Comparison of ENCODE assay signal across 8 cellular contexts in the genomic region with DNA sequence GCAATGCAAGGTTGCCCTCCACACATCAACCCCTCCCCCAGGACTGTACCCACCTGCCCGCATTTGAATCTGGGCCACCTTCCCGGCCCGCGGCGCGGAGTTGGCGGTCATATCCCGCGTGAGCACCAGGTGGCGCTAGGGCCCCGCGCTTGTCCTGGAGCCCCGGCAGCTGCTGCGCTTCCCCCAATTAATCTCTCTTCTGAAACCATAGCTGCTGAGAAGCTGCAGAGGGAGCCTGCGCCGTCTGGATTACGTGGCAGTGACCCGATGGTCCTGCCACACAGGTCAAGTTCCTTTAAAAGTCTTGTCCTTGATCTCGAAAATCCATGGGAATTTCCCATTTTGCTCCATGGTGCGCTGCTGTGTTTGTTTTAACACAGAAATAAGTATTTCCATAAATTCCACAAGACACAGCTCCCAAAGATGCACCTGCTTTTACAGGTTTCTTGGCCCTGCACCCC. TPM values are rescaled to one million over a fixed set of nuclear protein-coding genes. Genes with fewer than 3 reads are reported as not detected.
DNase-seq lines count a peak whose midpoint lies in the region; ATAC-seq and TF ChIP-seq lines count a peak whose summit lies in the region.

No MANE protein-coding gene starts in this region.

- DNase-seq in HUDEP-2 (lab: John Stamatoyannopoulos, UW; ENCODE audit: unreplicated experiment in 76 of 76) = peak in 62 of 76 experiments; percentile 9 to 80 (median 46)
- peak; percentile 85 for DNase-seq in activated CD8-positive, alpha-beta memory T cell treated with anti-CD3 and anti-CD28 coated beads, Interleukin-2, amount 50 U/mL, for 4 hours
- DNase-seq in epithelial cell of esophagus (ENCODE audit: low read depth) = peak; percentile 56
- DNase-seq in myocyte (ENCODE audit: low read depth) = peak; percentile 75
- peak; percentile 59 to 66 for DNase-seq in stimulated activated CD8-positive, alpha-beta memory T cell treated with anti-CD3 and anti-CD28 coated beads, Interleukin-4, amount 100 ng/mL, for 4 hours (ENCODE audit: low read depth in 2 of 2, low spot score in 1 of 2)

- no peaks in the 10 kb centered on the region for H3K27me3 ChIP-seq in BLaER1 treated with 17β-estradiol and CSF1 and Interleukin-3, amounts not matched to agents 10 nM and 100 nM
- no peaks in the 10 kb centered on the region for H3K27me3 ChIP-seq in OCI-LY1 (ENCODE audit: insufficient read depth, low read length)

- no peaks in the 10 kb centered on the region for H4K20me1 ChIP-seq in BLaER1 treated with 17β-estradiol and CSF1 and Interleukin-3, amounts not matched to agents 10 nM and 100 nM
- H4K20me1 ChIP-seq in OCI-LY1 (ENCODE audit: insufficient read depth, low read length) = no peaks in the 10 kb centered on the region

- TF ChIP-seq CTCF in OCI-LY1 (IDR thresholded peaks at IDR 0.05; ENCODE audit: low read length) (peak; percentile 99), epithelial cell of esophagus (IDR thresholded peaks at IDR 0.05; ENCODE audit: insufficient read depth, low read depth, low read length, missing control alignments) (peak; percentile 84)

- H3K79me2 ChIP-seq in OCI-LY1 (ENCODE audit: insufficient read depth, low read length) = no peaks in the 10 kb centered on the region

- peaks cover 0 to 15% (median 0%) of the 10 kb centered on the region in 11 experiments; a peak in 4 of 22 replicates for H3K36me3 ChIP-seq in BLaER1 treated with 17β-estradiol and CSF1 and Interleukin-3, amounts not matched to agents 10 nM and 100 nM
- H3K36me3 ChIP-seq in OCI-LY1 (ENCODE audit: insufficient read depth, low read length) = no peaks in the 10 kb centered on the region

- peak; percentile 67 for ATAC-seq in GM19395 (IDR thresholded peaks at IDR 0.05; ENCODE audit: unreplicated experiment)

- H2AFZ ChIP-seq in OCI-LY1 (ENCODE audit: low read length) = no peak overlapping the region

- peaks cover 18 to 73% (median 64%) of the 10 kb centered on the region in 10 experiments for H3K4me1 ChIP-seq in BLaER1 treated with 17β-estradiol and CSF1 and Interleukin-3, amounts not matched to agents 10 nM and 100 nM
- peaks cover 19% of the 10 kb centered on the region for H3K4me1 ChIP-seq in OCI-LY1 (ENCODE audit: insufficient read depth, low read length, severe bottlenecking)

- peak overlapping the region; percentile 65 to 90 (median 82); a peak in 21 of 22 replicates for H3K27ac ChIP-seq in BLaER1 treated with 17β-estradiol and CSF1 and Interleukin-3, amounts not matched to agents 10 nM and 100 nM
- no peak overlapping the region for H3K27ac ChIP-seq in OCI-LY1 (ENCODE audit: low read depth, low read length, poor library complexity, severe bottlenecking)

- no peaks in the 10 kb centered on the region for H3K9me2 ChIP-seq in OCI-LY1 (ENCODE audit: low read depth, low read length)

- H3K4me3 ChIP-seq in BLaER1 treated with 17β-estradiol and CSF1 and Interleukin-3, amounts not matched to agents 10 nM and 100 nM = peak overlapping the region in 7 of 10 experiments; percentile 9 to 65 (median 50); a peak in 12 of 20 replicates
- H3K4me3 ChIP-seq in OCI-LY1 (ENCODE audit: low read depth, low read length, poor library complexity, severe bottlenecking) (no peak overlapping the region), epithelial cell of esophagus (ENCODE audit: low read length) (no peak overlapping the region)

- H3K4me2 ChIP-seq in BLaER1 treated with 17β-estradiol and CSF1 and Interleukin-3, amounts not matched to agents 10 nM and 100 nM = peak overlapping the region; percentile 70 to 92 (median 75)
- H3K4me2 ChIP-seq in OCI-LY1 (ENCODE audit: low read length) = peak overlapping the region; percentile 13; the same call in 1 of the 2 replicates

- H3K9me3 ChIP-seq in BLaER1 treated with 17β-estradiol and CSF1 and Interleukin-3, amounts not matched to agents 10 nM and 100 nM (replicated peaks in 1 of 11) = peaks cover 0 to 12% (median 0%) of the 10 kb centered on the region in 11 experiments; a peak in 5 of 22 replicates
- no peaks in the 10 kb centered on the region for H3K9me3 ChIP-seq in OCI-LY1 (ENCODE audit: low read length)

- no peaks in the 10 kb centered on the region for H3F3A ChIP-seq in OCI-LY1 (ENCODE audit: insufficient read depth, low read length)

- peak overlapping the region; percentile 18 to 75 (median 67); a peak in 20 of 22 replicates for H3K9ac ChIP-seq in BLaER1 treated with 17β-estradiol and CSF1 and Interleukin-3, amounts not matched to agents 10 nM and 100 nM
- no peak overlapping the region; the same call in 1 of the 2 replicates for H3K9ac ChIP-seq in OCI-LY1 (ENCODE audit: low read length)

RNA-seq across cellular contexts. Expression of a gene that starts 22.0 kb away (rescaled TPM):
- total RNA-seq in myocyte = 345 and 400 TPM in 2 replicates
- polyA plus RNA-seq in myocyte (2012) = 724 TPM

RNA-seq across cellular contexts. Expression of a gene that starts 22.1 kb away (rescaled TPM):
- 40.3 and 41.6 TPM in 2 replicates for total RNA-seq in myocyte
- polyA plus RNA-seq in myocyte (2012) = 30.9 TPM

Comparison
In these comparisons a context has a peak if more than half of its experiments do, and no peak if none do; other contexts are left out.
1. H3K4me3 ChIP-seq: peak in BLaER1 treated with 17β-estradiol and CSF1 and Interleukin-3, amounts not matched to agents 10 nM and 100 nM (7 of 10); none in OCI-LY1 (single experiment) and epithelial cell of esophagus (single experiment).
2. Peak in every context shown above with its lines, with median percentiles within 50 percentile points of each other: DNase-seq.